Comparison of ENCODE assay signal across 1 cellular context in the genomic region with DNA sequence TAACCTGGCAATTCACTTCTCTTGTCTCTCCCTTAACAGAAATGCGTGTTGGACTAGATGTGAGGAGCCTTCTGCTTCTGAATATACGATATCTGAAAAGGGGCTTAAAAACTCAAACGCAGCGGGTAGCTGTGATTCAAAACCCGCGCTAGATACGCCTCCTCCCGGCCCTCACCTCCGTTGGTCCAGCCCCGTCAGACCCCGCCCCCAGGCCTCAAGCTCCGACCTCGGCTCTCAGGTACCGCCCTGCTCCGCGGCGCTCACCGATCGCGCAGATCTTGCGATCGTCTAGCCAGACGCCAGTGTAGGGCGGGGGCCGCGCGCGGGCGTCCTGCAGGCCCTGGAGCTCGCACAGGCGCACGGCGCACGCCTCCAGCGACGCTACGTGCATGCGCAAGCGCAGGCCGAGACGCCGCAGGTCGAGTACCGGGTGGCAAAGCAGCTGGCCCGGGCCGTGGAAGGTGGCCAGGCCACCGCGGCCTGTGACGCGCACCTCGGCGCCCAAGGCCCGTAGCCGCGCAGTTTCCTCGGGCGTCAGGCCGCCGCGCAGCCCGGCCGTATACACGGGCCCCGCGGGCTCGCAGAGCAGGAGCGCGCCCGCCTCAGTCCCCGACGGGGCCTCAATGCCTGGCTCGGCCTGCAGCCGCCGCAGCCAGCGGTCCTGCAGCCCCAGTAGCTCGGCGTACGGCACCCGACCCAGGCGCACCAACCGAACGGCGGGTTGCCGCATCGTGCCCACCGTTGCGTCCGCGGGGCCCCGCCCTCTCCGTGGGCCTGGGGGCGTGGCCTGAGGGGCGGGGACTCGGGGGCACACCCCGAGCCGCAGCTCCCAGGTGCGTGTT.
TF ChIP-seq lines count a peak whose summit lies in the region.

A gene (minus strand): TSS at position 751 of the 842 bp plus-strand sequence. CDS start 21 bp downstream, at position 730.

TF ChIP-seq in K562, 482 proteins besides CTCF, POLR2A, EP300 and RAD21 (continued from another document and continues in another):
- TF ChIP-seq ZNF431 (CRISPR knock-in tag; IDR thresholded peaks at IDR 0.05) (no peak), CHD2 (IDR thresholded peaks at IDR 0.05; ENCODE audit: low read depth, low read length) (no peak), POLR2H (tag; IDR thresholded peaks at IDR 0.05; ENCODE audit: low read depth) (peak; percentile 62; the same call in 1 of the 2 replicates), STAT5A (IDR thresholded peaks at IDR 0.05; ENCODE audit: borderline replicate concordance, low read length) (no peak), ZBTB8A (IDR thresholded peaks at IDR 0.05; ENCODE audit: partially characterized antibody) (no peak), TCF3 (CRISPR knock-in tag; IDR thresholded peaks at IDR 0.05) (peak; percentile 43; the same call in 1 of the 2 replicates), THRAP3 (IDR thresholded peaks at IDR 0.05; ENCODE audit: borderline replicate concordance) (no peak), ETV6 (IDR thresholded peaks at IDR 0.05; ENCODE audit: borderline replicate concordance in 1 of 2, low read depth in 2 of 2, low read length in 1 of 2) (no peak), ETV6 (CRISPR knock-in tag; IDR thresholded peaks at IDR 0.05; ENCODE audit: borderline replicate concordance) (no peak), ZFX (CRISPR knock-in tag; IDR thresholded peaks at IDR 0.05) (peak; percentile 99), C11orf30 (IDR thresholded peaks at IDR 0.05; ENCODE audit: low read depth) (peak; percentile 66), HNRNPUL1 (IDR thresholded peaks at IDR 0.05; ENCODE audit: low read length) (no peak), KLF6 (CRISPR knock-in tag; IDR thresholded peaks at IDR 0.05; ENCODE audit: borderline replicate concordance) (no peak), CBX1 (IDR thresholded peaks at IDR 0.05; ENCODE audit: low read depth) (peak; percentile 88), ZBED1 (IDR thresholded peaks at IDR 0.05) (no peak), NR2F6 (CRISPR knock-in tag; IDR thresholded peaks at IDR 0.05) (no peak), MBD2 (IDR thresholded peaks at IDR 0.05; ENCODE audit: borderline replicate concordance, low read depth) (no peak), ZNF561 (CRISPR knock-in tag; conservative IDR thresholded peaks at IDR 0.05) (no peak), CTBP1 (IDR thresholded peaks at IDR 0.05; ENCODE audit: borderline replicate concordance) (peak; percentile 98), ZNF717 (CRISPR knock-in tag; IDR thresholded peaks at IDR 0.05) (no peak), SOX6 (IDR thresholded peaks at IDR 0.05) (peak; percentile 49), TAF9B (IDR thresholded peaks at IDR 0.05; ENCODE audit: partially characterized antibody) (no peak), NEUROD1 (IDR thresholded peaks at IDR 0.05; ENCODE audit: borderline replicate concordance, low read depth, low read length, partially characterized antibody) (no peak), CBFA2T2 (conservative IDR thresholded peaks at IDR 0.05) (no peak), BRD4 (IDR thresholded peaks at IDR 0.05) (no peak), ARID2 (IDR thresholded peaks at IDR 0.05) (no peak), NR4A1 (CRISPR knock-in tag; IDR thresholded peaks at IDR 0.05) (no peak; the same call in 1 of the 2 replicates), NR4A1 (tag; IDR thresholded peaks at IDR 0.05) (peak; percentile 57; the same call in 1 of the 2 replicates), ZNF253 (CRISPR knock-in tag; conservative IDR thresholded peaks at IDR 0.05) (no peak)
- TF ChIP-seq, protein P1, sequence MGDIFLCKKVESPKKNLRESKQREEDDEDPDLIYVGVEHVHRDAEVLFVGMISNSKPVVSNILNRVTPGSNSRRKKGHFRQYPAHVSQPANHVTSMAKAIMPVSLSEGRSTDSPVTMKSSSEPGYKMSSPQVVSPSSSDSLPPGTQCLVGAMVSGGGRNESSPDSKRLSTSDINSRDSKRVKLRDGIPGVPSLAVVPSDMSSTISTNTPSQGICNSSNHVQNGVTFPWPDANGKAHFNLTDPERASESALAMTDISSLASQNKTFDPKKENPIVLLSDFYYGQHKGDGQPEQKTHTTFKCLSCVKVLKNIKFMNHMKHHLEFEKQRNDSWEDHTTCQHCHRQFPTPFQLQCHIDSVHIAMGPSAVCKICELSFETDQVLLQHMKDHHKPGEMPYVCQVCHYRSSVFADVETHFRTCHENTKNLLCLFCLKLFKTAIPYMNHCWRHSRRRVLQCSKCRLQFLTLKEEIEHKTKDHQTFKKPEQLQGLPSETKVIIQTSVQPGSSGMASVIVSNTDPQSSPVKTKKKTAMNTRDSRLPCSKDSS (IDR thresholded peaks at IDR 0.05; ENCODE audit: low read depth, partially characterized antibody): no peak
- TF ChIP-seq, protein P2, sequence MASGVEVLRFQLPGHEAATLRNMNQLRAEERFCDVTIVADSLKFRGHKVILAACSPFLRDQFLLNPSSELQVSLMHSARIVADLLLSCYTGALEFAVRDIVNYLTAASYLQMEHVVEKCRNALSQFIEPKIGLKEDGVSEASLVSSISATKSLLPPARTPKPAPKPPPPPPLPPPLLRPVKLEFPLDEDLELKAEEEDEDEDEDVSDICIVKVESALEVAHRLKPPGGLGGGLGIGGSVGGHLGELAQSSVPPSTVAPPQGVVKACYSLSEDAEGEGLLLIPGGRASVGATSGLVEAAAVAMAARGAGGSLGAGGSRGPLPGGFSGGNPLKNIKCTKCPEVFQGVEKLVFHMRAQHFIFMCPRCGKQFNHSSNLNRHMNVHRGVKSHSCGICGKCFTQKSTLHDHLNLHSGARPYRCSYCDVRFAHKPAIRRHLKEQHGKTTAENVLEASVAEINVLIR (CRISPR knock-in tag; IDR thresholded peaks at IDR 0.05): peak; percentile 58
- TF ChIP-seq, protein P3, sequence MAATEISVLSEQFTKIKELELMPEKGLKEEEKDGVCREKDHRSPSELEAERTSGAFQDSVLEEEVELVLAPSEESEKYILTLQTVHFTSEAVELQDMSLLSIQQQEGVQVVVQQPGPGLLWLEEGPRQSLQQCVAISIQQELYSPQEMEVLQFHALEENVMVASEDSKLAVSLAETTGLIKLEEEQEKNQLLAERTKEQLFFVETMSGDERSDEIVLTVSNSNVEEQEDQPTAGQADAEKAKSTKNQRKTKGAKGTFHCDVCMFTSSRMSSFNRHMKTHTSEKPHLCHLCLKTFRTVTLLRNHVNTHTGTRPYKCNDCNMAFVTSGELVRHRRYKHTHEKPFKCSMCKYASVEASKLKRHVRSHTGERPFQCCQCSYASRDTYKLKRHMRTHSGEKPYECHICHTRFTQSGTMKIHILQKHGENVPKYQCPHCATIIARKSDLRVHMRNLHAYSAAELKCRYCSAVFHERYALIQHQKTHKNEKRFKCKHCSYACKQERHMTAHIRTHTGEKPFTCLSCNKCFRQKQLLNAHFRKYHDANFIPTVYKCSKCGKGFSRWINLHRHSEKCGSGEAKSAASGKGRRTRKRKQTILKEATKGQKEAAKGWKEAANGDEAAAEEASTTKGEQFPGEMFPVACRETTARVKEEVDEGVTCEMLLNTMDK (IDR thresholded peaks at IDR 0.05; ENCODE audit: borderline replicate concordance, insufficient read depth, low read depth, low read length, poor library complexity, severe bottlenecking): no peak
- TF ChIP-seq, protein P4, sequence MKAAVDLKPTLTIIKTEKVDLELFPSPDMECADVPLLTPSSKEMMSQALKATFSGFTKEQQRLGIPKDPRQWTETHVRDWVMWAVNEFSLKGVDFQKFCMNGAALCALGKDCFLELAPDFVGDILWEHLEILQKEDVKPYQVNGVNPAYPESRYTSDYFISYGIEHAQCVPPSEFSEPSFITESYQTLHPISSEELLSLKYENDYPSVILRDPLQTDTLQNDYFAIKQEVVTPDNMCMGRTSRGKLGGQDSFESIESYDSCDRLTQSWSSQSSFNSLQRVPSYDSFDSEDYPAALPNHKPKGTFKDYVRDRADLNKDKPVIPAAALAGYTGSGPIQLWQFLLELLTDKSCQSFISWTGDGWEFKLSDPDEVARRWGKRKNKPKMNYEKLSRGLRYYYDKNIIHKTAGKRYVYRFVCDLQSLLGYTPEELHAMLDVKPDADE (conservative IDR thresholded peaks at IDR 0.05; ENCODE audit: control insufficient read depth, low read depth, low read length): no peak
- TF ChIP-seq, protein P5, sequence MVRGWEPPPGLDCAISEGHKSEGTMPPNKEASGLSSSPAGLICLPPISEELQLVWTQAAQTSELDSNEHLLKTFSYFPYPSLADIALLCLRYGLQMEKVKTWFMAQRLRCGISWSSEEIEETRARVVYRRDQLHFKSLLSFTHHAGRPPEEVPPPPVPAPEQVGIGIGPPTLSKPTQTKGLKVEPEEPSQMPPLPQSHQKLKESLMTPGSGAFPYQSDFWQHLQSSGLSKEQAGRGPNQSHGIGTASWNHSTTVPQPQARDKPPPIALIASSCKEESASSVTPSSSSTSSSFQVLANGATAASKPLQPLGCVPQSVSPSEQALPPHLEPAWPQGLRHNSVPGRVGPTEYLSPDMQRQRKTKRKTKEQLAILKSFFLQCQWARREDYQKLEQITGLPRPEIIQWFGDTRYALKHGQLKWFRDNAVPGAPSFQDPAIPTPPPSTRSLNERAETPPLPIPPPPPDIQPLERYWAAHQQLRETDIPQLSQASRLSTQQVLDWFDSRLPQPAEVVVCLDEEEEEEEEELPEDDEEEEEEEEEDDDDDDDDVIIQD (CRISPR knock-in tag; IDR thresholded peaks at IDR 0.05): no peak
- TF ChIP-seq, protein P6, sequence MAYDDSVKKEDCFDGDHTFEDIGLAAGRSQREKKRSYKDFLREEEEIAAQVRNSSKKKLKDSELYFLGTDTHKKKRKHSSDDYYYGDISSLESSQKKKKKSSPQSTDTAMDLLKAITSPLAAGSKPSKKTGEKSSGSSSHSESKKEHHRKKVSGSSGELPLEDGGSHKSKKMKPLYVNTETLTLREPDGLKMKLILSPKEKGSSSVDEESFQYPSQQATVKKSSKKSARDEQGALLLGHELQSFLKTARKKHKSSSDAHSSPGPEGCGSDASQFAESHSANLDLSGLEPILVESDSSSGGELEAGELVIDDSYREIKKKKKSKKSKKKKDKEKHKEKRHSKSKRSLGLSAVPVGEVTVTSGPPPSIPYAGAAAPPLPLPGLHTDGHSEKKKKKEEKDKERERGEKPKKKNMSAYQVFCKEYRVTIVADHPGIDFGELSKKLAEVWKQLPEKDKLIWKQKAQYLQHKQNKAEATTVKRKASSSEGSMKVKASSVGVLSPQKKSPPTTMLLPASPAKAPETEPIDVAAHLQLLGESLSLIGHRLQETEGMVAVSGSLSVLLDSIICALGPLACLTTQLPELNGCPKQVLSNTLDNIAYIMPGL (CRISPR knock-in tag; IDR thresholded peaks at IDR 0.05): no peak; the same call in 1 of the 2 replicates
- TF ChIP-seq, protein P7, sequence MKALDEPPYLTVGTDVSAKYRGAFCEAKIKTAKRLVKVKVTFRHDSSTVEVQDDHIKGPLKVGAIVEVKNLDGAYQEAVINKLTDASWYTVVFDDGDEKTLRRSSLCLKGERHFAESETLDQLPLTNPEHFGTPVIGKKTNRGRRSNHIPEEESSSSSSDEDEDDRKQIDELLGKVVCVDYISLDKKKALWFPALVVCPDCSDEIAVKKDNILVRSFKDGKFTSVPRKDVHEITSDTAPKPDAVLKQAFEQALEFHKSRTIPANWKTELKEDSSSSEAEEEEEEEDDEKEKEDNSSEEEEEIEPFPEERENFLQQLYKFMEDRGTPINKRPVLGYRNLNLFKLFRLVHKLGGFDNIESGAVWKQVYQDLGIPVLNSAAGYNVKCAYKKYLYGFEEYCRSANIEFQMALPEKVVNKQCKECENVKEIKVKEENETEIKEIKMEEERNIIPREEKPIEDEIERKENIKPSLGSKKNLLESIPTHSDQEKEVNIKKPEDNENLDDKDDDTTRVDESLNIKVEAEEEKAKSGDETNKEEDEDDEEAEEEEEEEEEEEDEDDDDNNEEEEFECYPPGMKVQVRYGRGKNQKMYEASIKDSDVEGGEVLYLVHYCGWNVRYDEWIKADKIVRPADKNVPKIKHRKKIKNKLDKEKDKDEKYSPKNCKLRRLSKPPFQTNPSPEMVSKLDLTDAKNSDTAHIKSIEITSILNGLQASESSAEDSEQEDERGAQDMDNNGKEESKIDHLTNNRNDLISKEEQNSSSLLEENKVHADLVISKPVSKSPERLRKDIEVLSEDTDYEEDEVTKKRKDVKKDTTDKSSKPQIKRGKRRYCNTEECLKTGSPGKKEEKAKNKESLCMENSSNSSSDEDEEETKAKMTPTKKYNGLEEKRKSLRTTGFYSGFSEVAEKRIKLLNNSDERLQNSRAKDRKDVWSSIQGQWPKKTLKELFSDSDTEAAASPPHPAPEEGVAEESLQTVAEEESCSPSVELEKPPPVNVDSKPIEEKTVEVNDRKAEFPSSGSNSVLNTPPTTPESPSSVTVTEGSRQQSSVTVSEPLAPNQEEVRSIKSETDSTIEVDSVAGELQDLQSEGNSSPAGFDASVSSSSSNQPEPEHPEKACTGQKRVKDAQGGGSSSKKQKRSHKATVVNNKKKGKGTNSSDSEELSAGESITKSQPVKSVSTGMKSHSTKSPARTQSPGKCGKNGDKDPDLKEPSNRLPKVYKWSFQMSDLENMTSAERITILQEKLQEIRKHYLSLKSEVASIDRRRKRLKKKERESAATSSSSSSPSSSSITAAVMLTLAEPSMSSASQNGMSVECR (CRISPR knock-in tag; IDR thresholded peaks at IDR 0.05): peak; percentile 94
- TF ChIP-seq, protein P8, sequence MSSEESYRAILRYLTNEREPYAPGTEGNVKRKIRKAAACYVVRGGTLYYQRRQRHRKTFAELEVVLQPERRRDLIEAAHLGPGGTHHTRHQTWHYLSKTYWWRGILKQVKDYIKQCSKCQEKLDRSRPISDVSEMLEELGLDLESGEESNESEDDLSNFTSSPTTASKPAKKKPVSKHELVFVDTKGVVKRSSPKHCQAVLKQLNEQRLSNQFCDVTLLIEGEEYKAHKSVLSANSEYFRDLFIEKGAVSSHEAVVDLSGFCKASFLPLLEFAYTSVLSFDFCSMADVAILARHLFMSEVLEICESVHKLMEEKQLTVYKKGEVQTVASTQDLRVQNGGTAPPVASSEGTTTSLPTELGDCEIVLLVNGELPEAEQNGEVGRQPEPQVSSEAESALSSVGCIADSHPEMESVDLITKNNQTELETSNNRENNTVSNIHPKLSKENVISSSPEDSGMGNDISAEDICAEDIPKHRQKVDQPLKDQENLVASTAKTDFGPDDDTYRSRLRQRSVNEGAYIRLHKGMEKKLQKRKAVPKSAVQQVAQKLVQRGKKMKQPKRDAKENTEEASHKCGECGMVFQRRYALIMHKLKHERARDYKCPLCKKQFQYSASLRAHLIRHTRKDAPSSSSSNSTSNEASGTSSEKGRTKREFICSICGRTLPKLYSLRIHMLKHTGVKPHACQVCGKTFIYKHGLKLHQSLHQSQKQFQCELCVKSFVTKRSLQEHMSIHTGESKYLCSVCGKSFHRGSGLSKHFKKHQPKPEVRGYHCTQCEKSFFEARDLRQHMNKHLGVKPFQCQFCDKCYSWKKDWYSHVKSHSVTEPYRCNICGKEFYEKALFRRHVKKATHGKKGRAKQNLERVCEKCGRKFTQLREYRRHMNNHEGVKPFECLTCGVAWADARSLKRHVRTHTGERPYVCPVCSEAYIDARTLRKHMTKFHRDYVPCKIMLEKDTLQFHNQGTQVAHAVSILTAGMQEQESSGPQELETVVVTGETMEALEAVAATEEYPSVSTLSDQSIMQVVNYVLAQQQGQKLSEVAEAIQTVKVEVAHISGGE (CRISPR knock-in tag; IDR thresholded peaks at IDR 0.05): 0 out of 6 replicates have a peak, but pooled peaks of 1 of the 3 experiments have one; percentile 31
- TF ChIP-seq, protein P9, sequence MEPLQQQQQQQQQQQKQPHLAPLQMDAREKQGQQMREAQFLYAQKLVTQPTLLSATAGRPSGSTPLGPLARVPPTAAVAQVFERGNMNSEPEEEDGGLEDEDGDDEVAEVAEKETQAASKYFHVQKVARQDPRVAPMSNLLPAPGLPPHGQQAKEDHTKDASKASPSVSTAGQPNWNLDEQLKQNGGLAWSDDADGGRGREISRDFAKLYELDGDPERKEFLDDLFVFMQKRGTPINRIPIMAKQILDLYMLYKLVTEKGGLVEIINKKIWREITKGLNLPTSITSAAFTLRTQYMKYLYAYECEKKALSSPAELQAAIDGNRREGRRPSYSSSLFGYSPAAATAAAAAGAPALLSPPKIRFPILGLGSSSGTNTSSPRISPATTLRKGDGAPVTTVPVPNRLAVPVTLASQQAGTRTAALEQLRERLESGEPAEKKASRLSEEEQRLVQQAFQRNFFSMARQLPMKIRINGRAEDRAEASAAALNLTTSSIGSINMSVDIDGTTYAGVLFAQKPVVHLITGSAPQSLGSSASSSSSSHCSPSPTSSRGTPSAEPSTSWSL (CRISPR knock-in tag; IDR thresholded peaks at IDR 0.05; ENCODE audit: borderline replicate concordance): no peak; the same call in 1 of the 2 replicates
